15 cellular contexts compared by ENCODE assay signal in genomic region chr5:142872217-142872616, GRCh38.
DNase-seq lines count a peak whose midpoint lies in the region; ATAC-seq and TF ChIP-seq lines count a peak whose summit lies in the region.
"Had no signal": no experiment of that assay in that cellular context is flagged by ENCODE, and none has a peak within 500 bp of the region (broad histone marks: within the 10 kb centered on the region; RNA-seq: fewer than 3 reads in every experiment).

No MANE protein-coding gene starts in this region.

- no peaks in the 10 kb centered on the region for H3K27me3 Mint-ChIP-seq in dendritic cell treated with granulocyte-macrophage colony-stimulating factor and Interleukin-4, amounts not matched to agents 40 ng/mL and 50 ng/mL, for 4 days
- peaks cover 2% of the 10 kb centered on the region for H3K27me3 Mint-ChIP-seq in progenitor cell of endocrine pancreas
- H3K27me3 Mint-ChIP-seq in naive thymus-derived CD8-positive, alpha-beta T cell: no peaks in the 10 kb centered on the region
- H3K27me3 Mint-ChIP-seq: type B pancreatic cell had no signal

- peak overlapping the region; percentile 4 for H3K27ac Mint-ChIP-seq in dendritic cell treated with granulocyte-macrophage colony-stimulating factor and Interleukin-4, amounts not matched to agents 40 ng/mL and 50 ng/mL, for 4 days
- peak overlapping the region; percentile 88 for H3K27ac Mint-ChIP-seq in progenitor cell of endocrine pancreas
- H3K27ac Mint-ChIP-seq in naive thymus-derived CD8-positive, alpha-beta T cell: peak overlapping the region in 1 of 10 donors; percentile 37
- H3K27ac Mint-ChIP-seq: endodermal cell, type B pancreatic cell had no signal

- H3K4me3 Mint-ChIP-seq in dendritic cell treated with granulocyte-macrophage colony-stimulating factor and Interleukin-4, amounts not matched to agents 40 ng/mL and 50 ng/mL, for 4 days: no peak overlapping the region
- no peak overlapping the region for H3K4me3 Mint-ChIP-seq in progenitor cell of endocrine pancreas (ENCODE audit: low read depth)
- H3K4me3 Mint-ChIP-seq in naive thymus-derived CD8-positive, alpha-beta T cell: no peak overlapping the region
- H3K4me3 Mint-ChIP-seq: endodermal cell, type B pancreatic cell had no signal

- intact Hi-C loops in dendritic cell treated with granulocyte-macrophage colony-stimulating factor and Interleukin-4, amounts not matched to agents 40 ng/mL and 50 ng/mL, for 4 days (cut with micrococcal nuclease): no loop called here

- no peak for TF ChIP-seq CTCF in progenitor cell of endocrine pancreas (IDR thresholded peaks at IDR 0.05; ENCODE audit: unreplicated experiment)

- H3K9me3 Mint-ChIP-seq in dendritic cell treated with granulocyte-macrophage colony-stimulating factor and Interleukin-4, amounts not matched to agents 40 ng/mL and 50 ng/mL, for 4 days: no peaks in the 10 kb centered on the region
- H3K9me3 Mint-ChIP-seq in progenitor cell of endocrine pancreas (ENCODE audit: low read depth): no peaks in the 10 kb centered on the region
- H3K9me3 Mint-ChIP-seq in naive thymus-derived CD8-positive, alpha-beta T cell: no peaks in the 10 kb centered on the region
- H3K9me3 Mint-ChIP-seq: endodermal cell, type B pancreatic cell had no signal

- H3K36me3 Mint-ChIP-seq in dendritic cell treated with granulocyte-macrophage colony-stimulating factor and Interleukin-4, amounts not matched to agents 40 ng/mL and 50 ng/mL, for 4 days (ENCODE audit: low read depth): peaks cover 47% of the 10 kb centered on the region
- no peaks in the 10 kb centered on the region for H3K36me3 Mint-ChIP-seq in progenitor cell of endocrine pancreas (ENCODE audit: insufficient read depth)
- peaks cover 0 to 23% (median 8%) of the 10 kb centered on the region in 3 donors for H3K36me3 Mint-ChIP-seq in naive thymus-derived CD8-positive, alpha-beta T cell
- H3K36me3 Mint-ChIP-seq: type B pancreatic cell had no signal

- DNase-seq in D341Med (ENCODE audit: low spot score) (peak; percentile 37), NCI-H82 treated with DMSO at 0.1 percent for 48 hours (lab: John Stamatoyannopoulos, UW; ENCODE audit: unreplicated experiment) (peak; percentile 78), progenitor cell of endocrine pancreas (ENCODE audit: low spot score, unreplicated experiment) (no peak), NCI-H2029 treated with DMSO at 0.1 percent for 48 hours (lab: John Stamatoyannopoulos, UW) (no peak)
- no peak for DNase-seq in naive thymus-derived CD8-positive, alpha-beta T cell
- DNase-seq: activated naive CD4-positive, alpha-beta T cell; Caco-2; endodermal cell; sigmoid colon; stimulated activated CD4-positive, alpha-beta T cell treated with anti-CD3 and anti-CD28 coated beads, Interleukin-1b, Interleukin-23, amount 100 ng/mL, for 48 hours; stimulated activated naive CD4-positive, alpha-beta T cell had no signal

- no peak for ATAC-seq in HG02852 (IDR thresholded peaks at IDR 0.05; ENCODE audit: unreplicated experiment)
- ATAC-seq in HG03097 (IDR thresholded peaks at IDR 0.05; ENCODE audit: low FRiP score, unreplicated experiment): no peak
- ATAC-seq in naive thymus-derived CD8-positive, alpha-beta T cell: no peak

- peaks cover 65% of the 10 kb centered on the region for H3K4me1 Mint-ChIP-seq in dendritic cell treated with granulocyte-macrophage colony-stimulating factor and Interleukin-4, amounts not matched to agents 40 ng/mL and 50 ng/mL, for 4 days (ENCODE audit: low read depth)
- H3K4me1 Mint-ChIP-seq in progenitor cell of endocrine pancreas (ENCODE audit: low read depth): peaks cover 27% of the 10 kb centered on the region
- H3K4me1 Mint-ChIP-seq in naive thymus-derived CD8-positive, alpha-beta T cell: peaks cover 16 to 32% (median 22%) of the 10 kb centered on the region in 4 donors

- POLR2A ChIA-PET in naive thymus-derived CD8-positive, alpha-beta T cell (lab: Charles Lee): no interaction called here

Comparison
In these comparisons a context has a peak if more than half of its experiments do, and no peak if none do; other contexts are left out.
1. DNase-seq: peak in D341Med (single experiment) and NCI-H82 treated with DMSO at 0.1 percent for 48 hours (single experiment); none in progenitor cell of endocrine pancreas (single experiment), NCI-H2029 treated with DMSO at 0.1 percent for 48 hours (single experiment) and naive thymus-derived CD8-positive, alpha-beta T cell (0 of 10).